10 cellular contexts compared by ENCODE assay signal in genomic region chr15:75651810-75652543, GRCh38. TPM values are rescaled to one million over a fixed set of nuclear protein-coding genes. Genes with fewer than 3 reads are reported as not detected.
A peak's percentile ranks its signal among the peaks of the same experiment; 100 is the strongest.
DNase-seq lines count a peak whose midpoint lies in the region; ATAC-seq, FAIRE-seq and TF ChIP-seq lines count a peak whose summit lies in the region.
"Had no signal": no experiment of that assay in that cellular context is flagged by ENCODE, and none has a peak within 500 bp of the region (broad histone marks: within the 10 kb centered on the region; RNA-seq: fewer than 3 reads in every experiment).

No MANE protein-coding gene starts in this region.

- H3K9me3 Mint-ChIP-seq in activated naive CD4-positive, alpha-beta T cell treated with anti-CD3 and anti-CD28 coated beads, Interleukin-2, amount 10 ng/mL, durations not matched to agents 7 days and 5 days: no peaks in the 10 kb centered on the region
- H3K9me3 Mint-ChIP-seq in brain: no peaks in the 10 kb centered on the region

- TF ChIP-seq CTCF in brain (conservative IDR thresholded peaks at IDR 0.05) (no peak), lower lobe of right lung (IDR thresholded peaks at IDR 0.05) (no peak), thyroid gland (IDR thresholded peaks at IDR 0.05) (no peak)

- TF ChIP-seq POLR2A in thyroid gland (IDR thresholded peaks at IDR 0.05): no peak
- no peak for TF ChIP-seq POLR2A in H54 (IDR thresholded peaks at IDR 0.05; ENCODE audit: low read depth, low read length)

- WGBS in thyroid gland, 2 donors: 50 to 73% methylated on average over 2 of the region's 2 CpGs

- CTCF ChIA-PET in activated naive CD4-positive, alpha-beta T cell treated with anti-CD3 and anti-CD28 coated beads, Interleukin-2, amount 10 ng/mL, durations not matched to agents 7 days and 5 days (lab: Charles Lee): interaction anchor here (0.8 to 1.3 kb wide), 4 partner anchors 10 to 54 kb away, joined by 3 to 5 read pairs (median 4); partner anchors contain the start of gene IMP3

- DNase-seq in activated naive CD4-positive, alpha-beta T cell treated with anti-CD3 and anti-CD28 coated beads, Interleukin-2, amount 10 ng/mL, durations not matched to agents 7 days and 5 days: no peak
- DNase-seq in activated naive CD4-positive, alpha-beta T cell treated with anti-CD3 and anti-CD28 coated beads, Interleukin-2, amount 50 U/mL, for 16 hours: no peak
- DNase-seq in lower lobe of right lung: no peak
- no peak for DNase-seq in thyroid gland
- no peak for DNase-seq in putamen (ENCODE audit: low spot score)
- DNase-seq in iPS-NIHi11 (ENCODE audit: low spot score): no peak
- DNase-seq in H54 (ENCODE audit: insufficient read length, low spot score): no peak
- DNase-seq: NCI-H1930 had no signal

- FAIRE-seq in H54 (lab: Jason Lieb, UNC): no peak

- peak overlapping the region; percentile 71 for H3K27ac ChIP-seq in lower lobe of right lung
- H3K27ac ChIP-seq in thyroid gland: peak overlapping the region; percentile 18 to 49 (median 45)

- H3K4me1 ChIP-seq in lower lobe of right lung (peaks cover 76% of the 10 kb centered on the region), thyroid gland (peaks cover 41 to 78% of the 10 kb centered on the region in 2 donors)

- H3K9me3 ChIP-seq in lower lobe of right lung (no peaks in the 10 kb centered on the region), thyroid gland (no peaks in the 10 kb centered on the region)

- H3K36me3 ChIP-seq in lower lobe of right lung: peaks cover 42% of the 10 kb centered on the region
- H3K36me3 ChIP-seq in thyroid gland: peaks cover 3 to 7% of the 10 kb centered on the region in 2 donors

- ATAC-seq in lower lobe of right lung: no peak

- H3K4me3 Mint-ChIP-seq in activated naive CD4-positive, alpha-beta T cell treated with anti-CD3 and anti-CD28 coated beads, Interleukin-2, amount 10 ng/mL, durations not matched to agents 7 days and 5 days: no peak overlapping the region
- peak overlapping the region in 4 of 5 experiments; percentile 56 to 94 (median 84) for H3K4me3 Mint-ChIP-seq in brain
- H3K4me3 Mint-ChIP-seq: B cell had no signal

- H3K27me3 ChIP-seq in lower lobe of right lung (ENCODE audit: low read depth) (no peaks in the 10 kb centered on the region), thyroid gland (no peaks in the 10 kb centered on the region)

- peak overlapping the region; percentile 14 for H3K27ac Mint-ChIP-seq in activated naive CD4-positive, alpha-beta T cell treated with anti-CD3 and anti-CD28 coated beads, Interleukin-2, amount 10 ng/mL, durations not matched to agents 7 days and 5 days
- H3K27ac Mint-ChIP-seq in brain: peak overlapping the region in 3 of 5 experiments; percentile 52 to 80 (median 56)
- H3K27ac Mint-ChIP-seq: B cell had no signal

- H3K4me3 ChIP-seq in lower lobe of right lung (peak overlapping the region; percentile 82), thyroid gland (replicated peaks in 1 of 3) (peak overlapping the region in 1 of 3 donors; percentile 11)

- intact Hi-C loops in lower lobe of right lung (cut with DNase I) (no loop called here), thyroid gland (cut with DNase I) (loop anchor here (10.0 kb wide), 1 partner anchor 287 kb away; the partner anchor contains the start of gene MAN2C1)

- no peaks in the 10 kb centered on the region for H3K36me3 Mint-ChIP-seq in activated naive CD4-positive, alpha-beta T cell treated with anti-CD3 and anti-CD28 coated beads, Interleukin-2, amount 10 ng/mL, durations not matched to agents 7 days and 5 days
- H3K36me3 Mint-ChIP-seq in brain: no peaks in the 10 kb centered on the region

- peaks cover 39% of the 10 kb centered on the region for H3K27me3 Mint-ChIP-seq in activated naive CD4-positive, alpha-beta T cell treated with anti-CD3 and anti-CD28 coated beads, Interleukin-2, amount 10 ng/mL, durations not matched to agents 7 days and 5 days
- H3K27me3 Mint-ChIP-seq in brain: no peaks in the 10 kb centered on the region

- peaks cover 16% of the 10 kb centered on the region for H3K4me1 Mint-ChIP-seq in activated naive CD4-positive, alpha-beta T cell treated with anti-CD3 and anti-CD28 coated beads, Interleukin-2, amount 10 ng/mL, durations not matched to agents 7 days and 5 days
- H3K4me1 Mint-ChIP-seq in brain: peaks cover 54% of the 10 kb centered on the region

RNA-seq across cellular contexts. Expression of gene SNX33, which starts 4.3 kb away (rescaled TPM):
- 4.3 TPM for polyA plus RNA-seq in brain (ENCODE audit: insufficient read depth, low read depth, low replicate concordance)
- total RNA-seq in lower lobe of right lung (28.9 TPM), thyroid gland (10 to 100 TPM; 22.8 to 28.7 (median 26.5) TPM)

RNA-seq across cellular contexts. Expression of gene IMP3, which starts 12.0 kb away (rescaled TPM):
- 48.7 TPM for polyA plus RNA-seq in brain (ENCODE audit: insufficient read depth, low read depth, low replicate concordance)
- 56.5 TPM for total RNA-seq in lower lobe of right lung
- total RNA-seq in thyroid gland: 100 to 1,000 TPM in 2 of 4 donors, 10 to 100 TPM in 2; 75.2 to 187 (median 133) TPM

RNA-seq across cellular contexts. Expression of gene SNUPN, which starts 26.5 kb away (rescaled TPM):
- polyA plus RNA-seq in brain (ENCODE audit: insufficient read depth, low read depth, low replicate concordance): 21.8 TPM
- 21.7 TPM for total RNA-seq in lower lobe of right lung
- 10 to 100 TPM; 24.7 to 31.8 (median 27.8) TPM for total RNA-seq in thyroid gland
